ENCODE assay signal across 1 cellular context in genomic region chr1:181135462-181135781, GRCh38.
TF ChIP-seq lines count a peak whose summit lies in the region.

No MANE protein-coding gene starts in this region.

TF ChIP-seq in HCT116, 20 proteins besides CTCF, POLR2A, EP300 and RAD21 (continued from another document):
- TF ChIP-seq REST (IDR thresholded peaks at IDR 0.05; ENCODE audit: low read depth), result no peak
